8 cellular contexts compared by ENCODE assay signal in the genomic region with DNA sequence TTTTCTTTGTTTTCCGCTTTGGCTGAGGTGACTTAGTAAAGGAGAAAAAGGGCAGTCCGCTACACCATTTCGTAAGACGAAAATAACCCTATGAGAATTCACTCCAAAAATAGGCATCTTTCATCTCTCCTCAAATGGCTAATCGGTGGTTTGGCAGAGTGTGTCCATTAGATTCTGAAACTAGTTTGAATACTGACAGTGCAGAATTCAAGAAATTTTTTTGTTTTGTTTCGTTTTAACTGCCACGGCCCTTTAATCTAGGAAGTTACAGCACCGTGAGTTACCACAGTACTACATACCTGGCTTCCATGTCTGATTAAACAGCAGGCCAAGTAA.
DNase-seq lines count a peak whose midpoint lies in the region; ATAC-seq and TF ChIP-seq lines count a peak whose summit lies in the region.

No MANE protein-coding gene starts in this region.

- H3K4me1 ChIP-seq in endocrine pancreas (ENCODE audit: control insufficient read depth, insufficient read depth, low read length) (no peaks in the 10 kb centered on the region), mucosa of descending colon (ENCODE audit: low read depth) (no peaks in the 10 kb centered on the region), aorta (ENCODE audit: control insufficient read depth in 1 of 2, insufficient read depth in 2 of 2, low read length in 2 of 2) (peaks cover 0 to 1% of the 10 kb centered on the region in 2 donors)

- no peaks in the 10 kb centered on the region for H3K27me3 ChIP-seq in CD4-positive, alpha-beta T cell (ENCODE audit: control insufficient read depth, insufficient read depth, low read length)
- H3K27me3 ChIP-seq in endocrine pancreas (ENCODE audit: control insufficient read depth, insufficient read depth, low read length) (no peaks in the 10 kb centered on the region), aorta (ENCODE audit: control insufficient read depth in 1 of 2, insufficient read depth in 2 of 2, low read length in 1 of 2) (no peaks in the 10 kb centered on the region)

- DNase-seq in CD4-positive, alpha-beta T cell = no peak
- peak; percentile 56 for DNase-seq in RKO (ENCODE audit: low spot score)
- DNase-seq in mucosa of descending colon = peak in 1 of 3 donors; percentile 28
- DNase-seq in aorta = no peak
- no peak for DNase-seq in hippocampal formation (lab: John Stamatoyannopoulos, UW)

- H3K9me3 ChIP-seq in CD4-positive, alpha-beta T cell (ENCODE audit: control insufficient read depth, low read length) = no peaks in the 10 kb centered on the region
- H3K9me3 ChIP-seq in endocrine pancreas (ENCODE audit: control insufficient read depth, low read length) (no peaks in the 10 kb centered on the region), mucosa of descending colon (no peaks in the 10 kb centered on the region), aorta (ENCODE audit: control insufficient read depth, low read length) (no peaks in the 10 kb centered on the region)

- no peak for TF ChIP-seq CTCF in CD4-positive, alpha-beta T cell (IDR thresholded peaks at IDR 0.05)
- no peak for TF ChIP-seq CTCF in mucosa of descending colon (IDR thresholded peaks at IDR 0.05)

- H3K36me3 ChIP-seq in endocrine pancreas (ENCODE audit: control insufficient read depth, insufficient read depth, low read length) = no peaks in the 10 kb centered on the region
- H3K36me3 ChIP-seq in mucosa of descending colon (ENCODE audit: low read depth) = no peaks in the 10 kb centered on the region
- H3K36me3 ChIP-seq in aorta (ENCODE audit: control insufficient read depth in 1 of 2, insufficient read depth in 2 of 2, low read length in 1 of 2) = no peaks in the 10 kb centered on the region

- intact Hi-C loops in CD4-positive, alpha-beta T cell (cut with DNase I, micrococcal nuclease) = loop anchor here (5.0 to 10.0 kb wide), 5 partner anchors 379 to 1548 kb away; a partner anchor contains a TSS
- intact Hi-C loops in mucosa of descending colon (cut with DNase I, micrococcal nuclease) = no loop called here
- intact Hi-C loops in aorta (cut with DNase I) = no loop called here

- peak overlapping the region; percentile 90 for H3K27ac Mint-ChIP-seq in CD4-positive, alpha-beta T cell

- H3K9ac ChIP-seq in endocrine pancreas (ENCODE audit: control insufficient read depth, insufficient read depth, low read length) = peak overlapping the region; percentile 91

- H3K4me3 Mint-ChIP-seq in CD4-positive, alpha-beta T cell = peak overlapping the region; percentile 91

- peak overlapping the region; percentile 70 for H3K27ac ChIP-seq in CD4-positive, alpha-beta T cell (ENCODE audit: low read depth, low read length)
- H3K27ac ChIP-seq in aorta (ENCODE audit: low read depth in 1 of 2, low read length in 2 of 2) = peak overlapping the region; percentile 88 to 94

- H3K27me3 Mint-ChIP-seq in CD4-positive, alpha-beta T cell = no peaks in the 10 kb centered on the region

- H3K4me1 Mint-ChIP-seq in CD4-positive, alpha-beta T cell (ENCODE audit: low read depth) = peaks cover 18% of the 10 kb centered on the region

- H3K36me3 Mint-ChIP-seq in CD4-positive, alpha-beta T cell (ENCODE audit: low read depth) = peaks cover 14% of the 10 kb centered on the region

- ATAC-seq in CD4-positive, alpha-beta T cell (ENCODE audit: poor library complexity) = peak; percentile 17
- ATAC-seq in GM18870 (IDR thresholded peaks at IDR 0.05; ENCODE audit: unreplicated experiment) = peak; percentile 70
- ATAC-seq in HG03064 (IDR thresholded peaks at IDR 0.05; ENCODE audit: low read depth, unreplicated experiment) = peak; percentile 51
- peak; percentile 26 for ATAC-seq in mucosa of descending colon
- peak; percentile 84 for ATAC-seq in aorta (ENCODE audit: low FRiP score)

- 0 to 2% methylated on average over 8 of the region's 8 CpGs for WGBS in aorta, 2 donors

- POLR2A ChIA-PET in CD4-positive, alpha-beta T cell (lab: Charles Lee) = no interaction called here

- H3K9me3 Mint-ChIP-seq in CD4-positive, alpha-beta T cell = no peaks in the 10 kb centered on the region

- peak overlapping the region; percentile 98 for H3K4me3 ChIP-seq in endocrine pancreas (ENCODE audit: control insufficient read depth, insufficient read depth, low read length)
- peak overlapping the region; percentile 78 for H3K4me3 ChIP-seq in mucosa of descending colon
- H3K4me3 ChIP-seq in aorta (ENCODE audit: low read length in 2 of 2) = peak overlapping the region; percentile 46 to 68

- CTCF ChIA-PET in CD4-positive, alpha-beta T cell (lab: Charles Lee) = no interaction called here

Comparison
In these comparisons a context has a peak if more than half of its experiments do, and no peak if none do; other contexts are left out.
1. ATAC-seq: peak in every context shown above with its lines; median percentile 84 in aorta; 70 in GM18870; 51 in HG03064; 26 in mucosa of descending colon; 17 in CD4-positive, alpha-beta T cell.
2. intact Hi-C loops: an anchor here in CD4-positive, alpha-beta T cell (5.0 to 10.0 kb wide); none called in mucosa of descending colon and aorta.